22 cellular contexts compared by ENCODE assay signal in genomic region chr12:101238806-101239329, GRCh38. TPM values are rescaled to one million over a fixed set of nuclear protein-coding genes. Genes with fewer than 3 reads are reported as not detected.
"Had no signal": no experiment of that assay in that cellular context is flagged by ENCODE, and none has a peak within 500 bp of the region (broad histone marks: within the 10 kb centered on the region; RNA-seq: fewer than 3 reads in every experiment).

No MANE protein-coding gene starts in this region.

- ATAC-seq: activated T-cell treated with anti-CD3 and anti-CD28 coated beads, Interleukin-2, amount 50 U/mL, for 4 hours; gastroesophageal sphincter; heart right ventricle; left colon had no signal

- DNase-seq: activated CD4-positive, alpha-beta T cell treated with anti-CD3 and anti-CD28 coated beads for 1 hour; activated CD8-positive, alpha-beta memory T cell treated with anti-CD3 and anti-CD28 coated beads for 24 hours; activated CD8-positive, alpha-beta memory T cell treated with anti-CD3 and anti-CD28 coated beads, Interleukin-2, amount 50 U/mL, for 48 hours; activated naive CD4-positive, alpha-beta T cell treated with Interleukin-2 at 50 U/mL for 16 hours; activated naive CD8-positive, alpha-beta T cell treated with anti-CD3 and anti-CD28 coated beads for 36 hours; activated T-cell treated with anti-CD3 and anti-CD28 coated beads, Interleukin-2, amount 50 U/mL, for 4 hours; left colon; nucleus accumbens; sigmoid colon; stimulated activated CD4-positive, alpha-beta T cell treated with anti-CD3 and anti-CD28 coated beads, Interleukin-2, amount 100 ng/mL, for 48 hours; stimulated activated CD8-positive, alpha-beta memory T cell treated with anti-CD3 and anti-CD28 coated beads, Interleukin-4, amount 100 ng/mL, for 48 hours; stimulated activated naive CD4-positive, alpha-beta T cell; testis; trophoblast cell; WERI-Rb-1 had no signal

- H3K36me3 Mint-ChIP-seq: activated naive CD8-positive, alpha-beta T cell treated with anti-CD3 and anti-CD28 coated beads for 36 hours had no signal

- H3K27ac Mint-ChIP-seq: activated naive CD8-positive, alpha-beta T cell treated with anti-CD3 and anti-CD28 coated beads for 36 hours; activated T-helper 2 cell treated with anti-CD3 and anti-CD28 coated beads, Interferon-gamma antibody, Interleukin-2, Interleukin-4, amounts not matched to agents 10 μg/mL and 5 μg/mL and 100 μg/mL, durations not matched to agents 14 hours and 24 hours and 36 hours; memory B cell; nephron had no signal

- H3K4me1 Mint-ChIP-seq: activated naive CD8-positive, alpha-beta T cell treated with anti-CD3 and anti-CD28 coated beads for 36 hours; memory B cell; nephron had no signal

- H3K9me3 Mint-ChIP-seq: activated T-cell treated with anti-CD3 and anti-CD28 coated beads, Interleukin-2, amount 50 U/mL, for 4 hours; nephron had no signal

- H3K4me3 Mint-ChIP-seq: activated naive CD8-positive, alpha-beta T cell treated with anti-CD3 and anti-CD28 coated beads for 36 hours; activated T-cell treated with anti-CD3 and anti-CD28 coated beads, Interleukin-2, amount 50 U/mL, for 4 hours; memory B cell; nephron had no signal

RNA-seq across cellular contexts. Expression of gene SLC5A8, which starts 28.8 kb away (rescaled TPM):
- total RNA-seq: activated naive CD8-positive, alpha-beta T cell treated with anti-CD3 and anti-CD28 coated beads for 36 hours; activated T-cell treated with anti-CD3 and anti-CD28 coated beads, Interleukin-2, amount 50 U/mL, for 4 hours; activated T-helper 2 cell treated with anti-CD3 and anti-CD28 coated beads, Interferon-gamma antibody, Interleukin-2, Interleukin-4, amounts not matched to agents 10 μg/mL and 5 μg/mL and 100 μg/mL, durations not matched to agents 14 hours and 24 hours and 36 hours; gastroesophageal sphincter; heart right ventricle; pulmonary artery endothelial cell; sigmoid colon; vagina had no signal
